14 cellular contexts compared by ENCODE assay signal in genomic region chr4:141705747-141706377, GRCh38.
DNase-seq lines count a peak whose midpoint lies in the region; ATAC-seq, FAIRE-seq and TF ChIP-seq lines count a peak whose summit lies in the region.
"Had no signal": no experiment of that assay in that cellular context is flagged by ENCODE, and none has a peak within 500 bp of the region (broad histone marks: within the 10 kb centered on the region; RNA-seq: fewer than 3 reads in every experiment).

No MANE protein-coding gene starts in this region.

- CTCF ChIA-PET in GM12878 (lab: Yijun Ruan, JAX): interaction anchor here (0.7 to 1.4 kb wide), 2 partner anchors 42 to 79 kb away, joined by 3 read pairs; no protein-coding TSS in a partner anchor

- TF ChIP-seq CTCF in GM12878 (IDR thresholded peaks at IDR 0.05 in 2 of 3, conservative IDR thresholded peaks at IDR 0.05 in 1 of 3; ENCODE audit: control insufficient read depth in 2 of 3, extremely low read depth in 1 of 3, insufficient read depth in 1 of 3, low read depth in 3 of 3, low read length in 3 of 3): no peak
- TF ChIP-seq CTCF in dorsolateral prefrontal cortex (IDR thresholded peaks at IDR 0.05 in 54 of 56, conservative IDR thresholded peaks at IDR 0.05 in 2 of 56; ENCODE audit: low read depth in 1 of 56, partially characterized antibody in 56 of 56): no peak

- H3K79me2 ChIP-seq in GM12878 (ENCODE audit: control insufficient read depth, insufficient read depth, low read length): peaks cover 16% of the 10 kb centered on the region

- TF ChIP-seq POLR2A in GM12878 (IDR thresholded peaks at IDR 0.05; ENCODE audit: low read depth, low read length): no peak

- POLR2A ChIA-PET in GM12878 (lab: Charles Lee): interaction anchor here (1.3 kb wide), 1 partner anchor 69 kb away, joined by 4 read pairs; the partner anchor contains the start of gene IL15

- H3K4me2 ChIP-seq in GM12878 (ENCODE audit: control insufficient read depth, insufficient read depth): peak overlapping the region; percentile 48

- SMC1A ChIA-PET in GM12878 (lab: Charles Lee; ENCODE audit: uncharacterized antibody, unreplicated experiment): interaction anchor here (0.6 to 2.2 kb wide), 8 partner anchors 38 to 1377 kb away, joined by 3 to 6 read pairs (median 4); partner anchors contain the start of gene IL15

- intact Hi-C loops in GM12878 (cut with micrococcal nuclease; ENCODE audit: unreplicated experiment): no loop called here
- intact Hi-C loops in dorsolateral prefrontal cortex (cut with DNase I): no loop called here

- RAD21 ChIA-PET in GM12878 (lab: Charles Lee; ENCODE audit: unreplicated experiment): interaction anchor here (0.9 to 1.7 kb wide), 4 partner anchors 51 to 357 kb away, joined by 3 to 5 read pairs (median 4); no protein-coding TSS in a partner anchor

- H3K9me3 ChIP-seq in GM12878 (replicated peaks; ENCODE audit: control insufficient read depth, insufficient read depth, low read length): peaks cover 17% of the 10 kb centered on the region

- H4K20me1 ChIP-seq in GM12878 (ENCODE audit: control insufficient read depth, insufficient read depth): no peaks in the 10 kb centered on the region

- BruUV-seq in GM12878 (replicated peaks; lab: Mats Ljungman, UMichigan): no TSS peak

- no peak overlapping the region for H3K9ac ChIP-seq in GM12878 (ENCODE audit: control insufficient read depth, insufficient read depth, low read length)

- no peak for TF ChIP-seq RAD21 in GM12878 (IDR thresholded peaks at IDR 0.05; ENCODE audit: insufficient read depth, low read depth, low read length)

- FAIRE-seq in GM12878 (lab: Jason Lieb, UNC): peak; percentile 62

- 6% methylated on average over 1 of the region's 1 CpG for WGBS in GM12878 (ENCODE audit: insufficient coverage, insufficient replicate concordance, low lambda C conversion rate, missing lambda C conversion rate)

- in situ Hi-C loops in GM12878 (cut with MboI): no loop called here
- in situ Hi-C loops in ACHN (cut with HindIII; ENCODE audit: low pct_ligation_motif_present, low pct_unique_long_range_greater_than_20kb, low sequenced_read_pairs): no loop called here

- H3K27me3 ChIP-seq in GM12878 (replicated peaks in 1 of 2; ENCODE audit: control insufficient read depth in 2 of 2, insufficient read depth in 2 of 2, low read length in 1 of 2): no peaks in the 10 kb centered on the region
- H3K27me3 ChIP-seq in dorsolateral prefrontal cortex: no peaks in the 10 kb centered on the region
- H3K27me3 ChIP-seq: brain microvascular endothelial cell, upper lobe of right lung had no signal

- H3K27ac ChIP-seq in GM12878 (ENCODE audit: control insufficient read depth, insufficient read depth) (peak overlapping the region; percentile 48; the same call in 1 of the 2 replicates), dorsolateral prefrontal cortex (no peak overlapping the region)
- H3K27ac ChIP-seq: brain microvascular endothelial cell, SK-N-MC, upper lobe of right lung had no signal

- ATAC-seq in GM18511 (IDR thresholded peaks at IDR 0.05; ENCODE audit: unreplicated experiment) (peak; percentile 67), GM21576 (IDR thresholded peaks at IDR 0.05; ENCODE audit: unreplicated experiment) (peak; percentile 65), HG03139 (IDR thresholded peaks at IDR 0.05; ENCODE audit: unreplicated experiment) (peak; percentile 56), GM12878 (peak; percentile 79), HG03280 (IDR thresholded peaks at IDR 0.05; ENCODE audit: unreplicated experiment) (no peak)
- ATAC-seq: upper lobe of right lung had no signal

- DNase-seq in GM12878 (ENCODE audit: low read depth, low spot score): no peak
- DNase-seq in activated naive CD4-positive, alpha-beta T cell treated with Interleukin-2 at 50 U/mL for 16 hours: no peak
- DNase-seq in dorsolateral prefrontal cortex: no peak
- no peak for DNase-seq in ACHN
- DNase-seq: activated CD8-positive, alpha-beta memory T cell treated with anti-CD3 and anti-CD28 coated beads for 24 hours; brain microvascular endothelial cell; CD4-positive, CD25-positive, alpha-beta regulatory T cell; NCI-H2171 treated with DMSO at 0.1 percent for 48 hours; upper lobe of right lung had no signal

- peaks cover 5% of the 10 kb centered on the region for H3K4me1 ChIP-seq in GM12878 (ENCODE audit: control insufficient read depth, insufficient read depth, low read length)
- H3K4me1 ChIP-seq: upper lobe of right lung had no signal

- TF ChIP-seq EP300 in GM12878 (IDR thresholded peaks at IDR 0.05; ENCODE audit: borderline replicate concordance in 1 of 2, control insufficient read depth in 1 of 2, low read depth in 2 of 2, low read length in 2 of 2): peak in 1 of 2 experiments; percentile 36; a peak in 1 of 4 replicates

- H2AFZ ChIP-seq in GM12878 (ENCODE audit: control insufficient read depth, low read depth, low read length): no peak overlapping the region

- no peaks in the 10 kb centered on the region for H3K36me3 ChIP-seq in GM12878 (ENCODE audit: control insufficient read depth in 2 of 2, insufficient read depth in 2 of 2, low read length in 1 of 2)
- H3K36me3 ChIP-seq: brain microvascular endothelial cell, upper lobe of right lung had no signal

- H3K4me3 ChIP-seq in GM12878 (no peak overlapping the region), dorsolateral prefrontal cortex (no peak overlapping the region)
- H3K4me3 ChIP-seq: SK-N-MC, upper lobe of right lung had no signal

TF ChIP-seq in GM12878, 131 proteins besides CTCF, POLR2A, EP300 and RAD21 (continues in another document):
- TF ChIP-seq YBX1 (IDR thresholded peaks at IDR 0.05) (no peak), IKZF2 (IDR thresholded peaks at IDR 0.05) (peak in 1 of 2 experiments; percentile 70; a peak in 2 of 4 replicates), NFIC (IDR thresholded peaks at IDR 0.05; ENCODE audit: low read depth, low read length) (peak; percentile 58), EGR1 (IDR thresholded peaks at IDR 0.05; ENCODE audit: borderline replicate concordance in 1 of 2, low read depth in 2 of 2, low read length in 2 of 2) (no peak), STAT1 (conservative IDR thresholded peaks at IDR 0.05) (no peak), EZH2 (IDR thresholded peaks at IDR 0.05; ENCODE audit: borderline replicate concordance, control insufficient read depth, low read depth, low read length) (no peak), MEF2A (IDR thresholded peaks at IDR 0.05; ENCODE audit: insufficient read depth, low read depth, low read length) (0 out of 2 replicates have a peak, but pooled peaks have one; percentile 30), ZNF384 (IDR thresholded peaks at IDR 0.05; ENCODE audit: borderline replicate concordance, low read depth, low read length) (no peak), TCF3 (IDR thresholded peaks at IDR 0.05; ENCODE audit: borderline replicate concordance, insufficient read depth, low read depth, low read length) (no peak), CHD1 (IDR thresholded peaks at IDR 0.05; ENCODE audit: low read depth, low read length) (no peak), ZNF274 (IDR thresholded peaks at IDR 0.05; ENCODE audit: insufficient read depth, insufficient read length) (no peak), MXI1 (IDR thresholded peaks at IDR 0.05; ENCODE audit: low read depth, low read length) (no peak), MTA2 (IDR thresholded peaks at IDR 0.05; ENCODE audit: low read depth) (peak; percentile 77), CBFB (IDR thresholded peaks at IDR 0.05; ENCODE audit: low read depth) (0 out of 2 replicates have a peak, but pooled peaks have one; percentile 26), PML (IDR thresholded peaks at IDR 0.05; ENCODE audit: low read length) (no peak), BHLHE40 (IDR thresholded peaks at IDR 0.05; ENCODE audit: borderline replicate concordance in 1 of 2, low read depth in 2 of 2, low read length in 1 of 2) (no peak), RELB (IDR thresholded peaks at IDR 0.05; ENCODE audit: low read depth) (peak; percentile 60; the same call in 1 of the 2 replicates), PRDM15 (CRISPR knock-in tag; IDR thresholded peaks at IDR 0.05) (no peak), CREB1 (IDR thresholded peaks at IDR 0.05; ENCODE audit: low read depth) (no peak)
